ENCODE assay signal across 8 cellular contexts in the genomic region with DNA sequence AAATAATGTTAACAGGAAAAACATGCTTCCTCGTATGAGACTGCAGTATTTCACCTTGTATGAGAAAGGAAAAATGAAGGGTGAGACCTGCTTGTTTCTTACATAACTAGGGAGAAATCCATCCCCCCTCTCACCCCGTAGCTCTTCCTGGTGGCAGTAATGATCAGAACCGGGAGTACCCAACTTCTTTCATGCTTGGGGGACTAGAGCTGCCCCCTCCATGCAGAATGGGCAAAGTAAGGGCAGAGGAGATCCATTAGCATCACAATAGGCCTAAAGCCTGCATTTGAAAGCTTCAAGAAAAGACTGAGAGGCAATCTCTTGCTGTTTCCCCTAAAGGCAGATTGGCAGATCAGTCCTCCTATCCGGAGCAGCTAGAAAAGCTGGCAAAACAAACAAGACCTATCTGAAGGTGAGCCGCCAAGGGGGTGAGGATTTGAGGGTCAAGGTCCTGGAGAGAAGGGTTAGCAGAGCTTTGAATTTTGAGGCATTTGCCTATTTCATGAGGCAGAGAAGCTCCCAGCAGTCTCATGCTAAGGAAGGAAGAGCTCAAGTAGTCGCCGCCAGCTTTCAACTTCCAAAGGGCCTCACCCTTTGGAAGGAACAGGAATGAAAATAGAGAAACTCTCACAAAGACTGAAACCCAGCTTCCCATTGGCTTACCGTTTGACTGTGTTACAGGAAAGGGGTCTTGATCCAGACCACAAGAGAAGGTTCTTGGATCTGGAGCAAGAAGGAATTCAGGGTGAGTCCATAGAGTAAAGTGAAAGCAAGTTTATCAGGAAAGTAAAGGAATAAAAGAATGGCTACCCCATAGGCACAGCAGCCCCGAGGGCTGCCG. TPM values are rescaled to one million over a fixed set of nuclear protein-coding genes. Genes with fewer than 3 reads are reported as not detected.
DNase-seq lines count a peak whose midpoint lies in the region; ATAC-seq and TF ChIP-seq lines count a peak whose summit lies in the region.
"Had no signal": no experiment of that assay in that cellular context is flagged by ENCODE, and none has a peak within 500 bp of the region (broad histone marks: within the 10 kb centered on the region; RNA-seq: fewer than 3 reads in every experiment).

No MANE protein-coding gene starts in this region.

- no peak overlapping the region for H3K4me3 Mint-ChIP-seq in activated B cell treated with CpG ODN at 0.5 μM for 24 hours
- H3K4me3 Mint-ChIP-seq in stimulated activated effector memory CD8-positive, alpha-beta T cell treated with anti-CD3 and anti-CD28 coated beads, Interleukin-12 subunit alpha, Interleukin-12 subunit beta, amount 100 ng/mL, for 72 hours = peak overlapping the region; percentile 52

- no peaks in the 10 kb centered on the region for H3K9me3 ChIP-seq in HUES48 (ENCODE audit: control insufficient read depth, insufficient read depth, low read length)

- CTCF ChIA-PET in activated B cell treated with CpG ODN at 0.5 μM for 24 hours (lab: Charles Lee) = interaction anchor here (0.7 to 6.3 kb wide), 44 partner anchors 10 to 650 kb away, joined by 3 to 113 read pairs (median 4); a partner anchor contains a TSS

- no peaks in the 10 kb centered on the region for H3K36me3 Mint-ChIP-seq in activated B cell treated with CpG ODN at 0.5 μM for 24 hours (ENCODE audit: low read depth)
- H3K36me3 Mint-ChIP-seq in stimulated activated effector memory CD8-positive, alpha-beta T cell treated with anti-CD3 and anti-CD28 coated beads, Interleukin-12 subunit alpha, Interleukin-12 subunit beta, amount 100 ng/mL, for 72 hours = no peaks in the 10 kb centered on the region
- H3K36me3 Mint-ChIP-seq: IgD-negative memory B cell had no signal

- ATAC-seq in activated B cell treated with CpG ODN at 0.5 μM for 24 hours (ENCODE audit: low read depth) = no peak
- no peak for ATAC-seq in stimulated activated effector memory CD8-positive, alpha-beta T cell treated with anti-CD3 and anti-CD28 coated beads, Interleukin-12 subunit alpha, Interleukin-12 subunit beta, amount 100 ng/mL, for 72 hours
- ATAC-seq in HG02763 (IDR thresholded peaks at IDR 0.05; ENCODE audit: unreplicated experiment) = no peak

- intact Hi-C loops in activated B cell treated with CpG ODN at 0.5 μM for 24 hours (cut with micrococcal nuclease) = loop anchor here (5.0 kb wide), 1 partner anchor 125 kb away; no protein-coding TSS in a partner anchor

- peak overlapping the region; percentile 77 for H3K4me3 ChIP-seq in HUES48 (ENCODE audit: low read depth, low read length)
- peak overlapping the region; percentile 36 for H3K4me3 ChIP-seq in iPS-11a (ENCODE audit: low read depth, low read length)

- peak overlapping the region; percentile 79 for H3K9ac ChIP-seq in HUES48 (ENCODE audit: low read depth, low read length)

- DNase-seq in activated B cell treated with CpG ODN at 0.5 μM for 24 hours (no peak), NCI-H2171 treated with DMSO at 0.1 percent for 48 hours (lab: John Stamatoyannopoulos, UW) (no peak), glomerular visceral epithelial cell (ENCODE audit: extremely low spot score) (no peak)
- no peak for DNase-seq in stimulated activated effector memory CD8-positive, alpha-beta T cell treated with anti-CD3 and anti-CD28 coated beads, Interleukin-12 subunit alpha, Interleukin-12 subunit beta, amount 100 ng/mL, for 72 hours (ENCODE audit: low spot score in 2 of 2)

- POLR2A ChIA-PET in activated B cell treated with CpG ODN at 0.5 μM for 24 hours (lab: Charles Lee) = interaction anchor here (0.8 to 2.7 kb wide), 9 partner anchors 12 to 186 kb away, joined by 3 to 33 read pairs (median 4); a partner anchor contains a TSS

- H3K4me1 ChIP-seq in HUES48 (ENCODE audit: control insufficient read depth, insufficient read depth, low read length) = peaks cover 24% of the 10 kb centered on the region

- H3K9me3 Mint-ChIP-seq in activated B cell treated with CpG ODN at 0.5 μM for 24 hours = no peaks in the 10 kb centered on the region
- no peaks in the 10 kb centered on the region for H3K9me3 Mint-ChIP-seq in stimulated activated effector memory CD8-positive, alpha-beta T cell treated with anti-CD3 and anti-CD28 coated beads, Interleukin-12 subunit alpha, Interleukin-12 subunit beta, amount 100 ng/mL, for 72 hours
- H3K9me3 Mint-ChIP-seq: IgD-negative memory B cell had no signal

- TF ChIP-seq CTCF in activated B cell treated with CpG ODN at 0.5 μM for 24 hours (IDR thresholded peaks at IDR 0.05) = no peak

- H3K27me3 ChIP-seq in HUES48 (ENCODE audit: control insufficient read depth, insufficient read depth, low read length) = no peaks in the 10 kb centered on the region

- peaks cover 30% of the 10 kb centered on the region for H3K4me1 Mint-ChIP-seq in activated B cell treated with CpG ODN at 0.5 μM for 24 hours
- peaks cover 19% of the 10 kb centered on the region for H3K4me1 Mint-ChIP-seq in stimulated activated effector memory CD8-positive, alpha-beta T cell treated with anti-CD3 and anti-CD28 coated beads, Interleukin-12 subunit alpha, Interleukin-12 subunit beta, amount 100 ng/mL, for 72 hours

- H3K27ac ChIP-seq in HUES48 (ENCODE audit: low read depth, low read length) = peak overlapping the region; percentile 98

- H3K27ac Mint-ChIP-seq in activated B cell treated with CpG ODN at 0.5 μM for 24 hours = peak overlapping the region; percentile 77
- peak overlapping the region; percentile 68 for H3K27ac Mint-ChIP-seq in stimulated activated effector memory CD8-positive, alpha-beta T cell treated with anti-CD3 and anti-CD28 coated beads, Interleukin-12 subunit alpha, Interleukin-12 subunit beta, amount 100 ng/mL, for 72 hours

- H3K36me3 ChIP-seq in HUES48 (ENCODE audit: control insufficient read depth, insufficient read depth, low read length) = no peaks in the 10 kb centered on the region

- H3K27me3 Mint-ChIP-seq in activated B cell treated with CpG ODN at 0.5 μM for 24 hours = no peaks in the 10 kb centered on the region
- H3K27me3 Mint-ChIP-seq: IgD-negative memory B cell had no signal

RNA-seq across cellular contexts. Expression of a gene that starts 36.2 kb away (rescaled TPM):
- 4.3 and 4.7 TPM in 2 replicates for total RNA-seq in activated B cell treated with CpG ODN at 0.5 μM for 24 hours

RNA-seq across cellular contexts. Expression of a gene that starts 38.4 kb away (rescaled TPM):
- 45.9 and 53.5 TPM in 2 replicates for total RNA-seq in activated B cell treated with CpG ODN at 0.5 μM for 24 hours
